ENCODE assay signal across 21 cellular contexts in the genomic region with DNA sequence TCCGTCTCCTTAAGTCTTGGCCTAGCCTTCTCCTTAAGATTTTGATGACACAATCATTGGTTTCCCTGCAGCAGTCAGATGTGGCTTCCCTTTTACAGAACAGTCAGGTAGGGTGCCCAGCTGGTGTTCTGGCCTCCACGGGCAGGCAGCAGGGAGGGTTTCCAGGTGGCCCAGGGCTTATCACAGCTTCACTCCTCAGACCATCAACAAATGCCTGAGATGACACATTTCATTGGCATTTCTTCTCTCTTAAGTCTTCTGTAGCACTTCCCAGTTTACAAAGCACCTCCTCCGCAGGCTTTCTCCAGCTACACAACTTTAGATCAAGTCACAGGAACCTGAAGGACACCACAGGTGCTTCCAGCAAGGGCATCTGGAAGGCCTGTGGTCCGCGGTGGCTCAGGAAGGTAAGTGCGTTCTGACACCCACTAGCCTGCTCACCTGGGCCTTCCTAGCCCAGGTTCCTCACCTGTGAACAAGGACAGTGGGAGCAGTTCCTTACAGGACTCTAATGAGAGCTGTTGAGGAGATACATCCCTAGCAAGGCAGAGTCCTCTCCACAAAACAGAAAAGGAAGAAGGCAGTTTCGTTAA. TPM values are rescaled to one million over a fixed set of nuclear protein-coding genes. Genes with fewer than 3 reads are reported as not detected.
DNase-seq lines count a peak whose midpoint lies in the region; ATAC-seq and TF ChIP-seq lines count a peak whose summit lies in the region.
"Had no signal": no experiment of that assay in that cellular context is flagged by ENCODE, and none has a peak within 500 bp of the region (broad histone marks: within the 10 kb centered on the region; RNA-seq: fewer than 3 reads in every experiment).

No MANE protein-coding gene starts in this region.

- no peak for TF ChIP-seq CTCF in HEK293 (tag by site-specific recombination; IDR thresholded peaks at IDR 0.05)
- no peak for TF ChIP-seq CTCF in WTC11 (IDR thresholded peaks at IDR 0.05)

- H3K4me1 ChIP-seq in HEK293 (ENCODE audit: control insufficient read depth, insufficient read depth, low read length) = no peaks in the 10 kb centered on the region

- peaks cover 5% of the 10 kb centered on the region; the same call in 1 of the 2 replicates for H3K27me3 ChIP-seq in H7 (ENCODE audit: control insufficient read depth, insufficient read depth, low read length)
- H3K27me3 ChIP-seq: body of pancreas, pancreas, SJSA1 had no signal

- no peaks in the 10 kb centered on the region for H3K9me3 ChIP-seq in HEK293 (ENCODE audit: control insufficient read depth, insufficient read depth, low read depth, low read length)
- H3K9me3 ChIP-seq: body of pancreas, pancreas, SJSA1, stomach had no signal

- no peak overlapping the region for H3K4me3 ChIP-seq in HEK293 (ENCODE audit: low read depth, low read length)
- no peak overlapping the region for H3K4me3 ChIP-seq in H7 (ENCODE audit: insufficient read depth, low read depth, low read length)
- H3K4me3 ChIP-seq: body of pancreas, pancreas, SJSA1, stomach had no signal

- H3K27ac Mint-ChIP-seq in WTC11 = no peak overlapping the region
- H3K27ac Mint-ChIP-seq in immature natural killer cell = no peak overlapping the region

- peaks cover 15% of the 10 kb centered on the region for H3K4me1 Mint-ChIP-seq in WTC11
- H3K4me1 Mint-ChIP-seq in immature natural killer cell = peaks cover 23 to 34% of the 10 kb centered on the region in 2 donors

- CTCF ChIA-PET in HEK293 (lab: Yijun Ruan, JAX) = interaction anchor here (0.7 kb wide), 1 partner anchor 862 kb away, joined by 4 read pairs; no protein-coding TSS in a partner anchor
- CTCF ChIA-PET in WTC11 (lab: Charles Lee) = interaction anchor here (1.2 kb wide), 1 partner anchor 20 kb away, joined by 5 read pairs; no protein-coding TSS in a partner anchor

- DNase-seq in ACHN = peak; percentile 56
- DNase-seq in WTC11 (ENCODE audit: low spot score) = no peak
- DNase-seq in immature natural killer cell = no peak
- no peak for DNase-seq in H7
- DNase-seq in DMS53 (lab: John Stamatoyannopoulos, UW) = no peak
- DNase-seq: activated CD8-positive, alpha-beta memory T cell treated with anti-CD3 and anti-CD28 coated beads for 24 hours; activated effector memory CD4-positive, alpha-beta T cell treated with Interleukin-2 at 50 U/mL for 16 hours; body of pancreas; foreskin melanocyte; H9; Kasumi-1; midbrain; NCI-H2029 treated with DMSO at 0.1 percent for 48 hours; NCI-H82; pancreas; stimulated activated CD4-positive, alpha-beta T cell treated with anti-CD3 and anti-CD28 coated beads, Interleukin-12 subunit alpha, Interleukin-12 subunit beta, amount 100 ng/mL, for 4 hours; stomach had no signal

- no peak overlapping the region for H3K27ac ChIP-seq in HEK293 (ENCODE audit: extremely low read depth, low read depth, low read length)
- H3K27ac ChIP-seq: body of pancreas, pancreas, SJSA1, stomach had no signal

- in situ Hi-C loops in ACHN (cut with HindIII; ENCODE audit: low pct_ligation_motif_present, low pct_unique_long_range_greater_than_20kb, low sequenced_read_pairs) = no loop called here

- peaks cover 3% of the 10 kb centered on the region; the same call in 1 of the 2 replicates for H3K9me3 Mint-ChIP-seq in WTC11
- H3K9me3 Mint-ChIP-seq in immature natural killer cell = peaks cover 0 to 2% (median 0%) of the 10 kb centered on the region in 6 donors
- H3K9me3 Mint-ChIP-seq: H9 had no signal

- ATAC-seq in WTC11 (no peak), HG03354 (IDR thresholded peaks at IDR 0.05; ENCODE audit: poor library complexity, severe bottlenecking, unreplicated experiment) (no peak), HG02840 (IDR thresholded peaks at IDR 0.05; ENCODE audit: low FRiP score, unreplicated experiment) (no peak)
- ATAC-seq: body of pancreas, pancreas had no signal

- no peaks in the 10 kb centered on the region for H3K36me3 ChIP-seq in HEK293 (ENCODE audit: control insufficient read depth in 2 of 2, insufficient read depth in 1 of 2, low read length in 2 of 2)
- no peaks in the 10 kb centered on the region for H3K36me3 ChIP-seq in H7 (replicated peaks; ENCODE audit: control insufficient read depth, insufficient read depth, low read length)
- H3K36me3 ChIP-seq: pancreas, SJSA1, stomach had no signal

- H3K27me3 Mint-ChIP-seq in WTC11 (ENCODE audit: low read depth) (peaks cover 21% of the 10 kb centered on the region), immature natural killer cell (ENCODE audit: low read depth in 3 of 3) (peaks cover 2 to 3% (median 2%) of the 10 kb centered on the region in 3 donors)

- POLR2A ChIA-PET in HEK293 (lab: Yijun Ruan, JAX) (interaction anchor here (0.6 kb wide), 1 partner anchor 16 kb away, joined by 4 read pairs; no protein-coding TSS in a partner anchor), WTC11 (lab: Charles Lee) (no interaction called here)

- H3K4me3 Mint-ChIP-seq in WTC11 (no peak overlapping the region), immature natural killer cell (peak overlapping the region in 3 of 5 donors; percentile 21 to 38 (median 27))

- H3K36me3 Mint-ChIP-seq in WTC11 = no peaks in the 10 kb centered on the region
- peaks cover 4 to 14% (median 6%) of the 10 kb centered on the region in 3 donors for H3K36me3 Mint-ChIP-seq in immature natural killer cell

TF ChIP-seq in HEK293, 187 proteins besides CTCF, POLR2A, EP300 and RAD21:
- TF ChIP-seq ZIC2 (tag by site-specific recombination; IDR thresholded peaks at IDR 0.05) (peak; percentile 78), OSR2 (tag by site-specific recombination; IDR thresholded peaks at IDR 0.05) (no peak)
TF ChIP-seq in HEK293: peak in this region for 1.

TF ChIP-seq in WTC11, 78 proteins besides CTCF, POLR2A, EP300 and RAD21:
- TF ChIP-seq ZNF423 (CRISPR knock-in tag; IDR thresholded peaks at IDR 0.05) (peak; percentile 76), JUN (CRISPR knock-in tag; IDR thresholded peaks at IDR 0.05) (no peak)
TF ChIP-seq in WTC11: peak in this region for 1.

RNA-seq across cellular contexts. Expression of gene PTPN18, which starts 37.6 kb away (rescaled TPM):
- 15.7 to 21.8 TPM (median 21.0 TPM) in 3 replicates for total RNA-seq in WTC11 (2021)
- 100 to 1,000 TPM in 1 of 3 donors, 10 to 100 TPM in 2; 89.4 to 190 (median 91.1) TPM for polyA plus RNA-seq in immature natural killer cell
- 9.6 and 11.9 TPM in 2 replicates for total RNA-seq in H7 (2014; rRNA removed; shearing (Covaris generic))

RNA-seq across cellular contexts. Expression of gene IMP4, which starts 50.7 kb away (rescaled TPM):
- 80.4 to 89.2 TPM (median 85.2 TPM) in 3 replicates for total RNA-seq in WTC11 (2021)
- polyA plus RNA-seq in immature natural killer cell = 100 to 1,000 TPM in 1 of 3 donors, 10 to 100 TPM in 2; 45.3 to 103 (median 84.7) TPM
- 84.8 and 91.6 TPM in 2 replicates for total RNA-seq in H7 (2014; rRNA removed; shearing (Covaris generic))
